In the genomic region with DNA sequence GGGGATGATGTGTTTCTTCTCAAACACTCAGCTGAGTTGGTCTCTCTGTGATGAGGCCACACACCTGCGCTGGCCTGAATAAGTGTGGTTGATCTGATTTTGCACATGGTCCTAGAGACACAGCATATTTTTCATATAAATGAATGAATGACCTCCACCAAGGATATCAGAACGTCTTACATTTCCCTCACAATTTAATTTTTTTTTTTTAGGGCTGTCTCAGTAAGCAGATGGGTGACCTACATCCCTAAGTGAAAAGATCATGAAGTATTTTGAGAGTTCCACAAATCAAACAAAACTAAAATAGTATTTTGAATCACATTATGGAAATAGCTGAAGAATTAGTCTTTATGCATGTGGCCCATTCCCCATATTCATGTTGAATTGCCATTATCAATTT, we compare ENCODE assay signal across 23 cellular contexts.
"Had no signal": no experiment of that assay in that cellular context is flagged by ENCODE, and none has a peak within 500 bp of the region (broad histone marks: within the 10 kb centered on the region; RNA-seq: fewer than 3 reads in every experiment).

No MANE protein-coding gene starts in this region.

- H3K4me3 ChIP-seq: colonic mucosa, coronary artery, dorsolateral prefrontal cortex, esophagus muscularis mucosa, esophagus squamous epithelium, gastrocnemius medialis, gastroesophageal sphincter, heart left ventricle, heart right ventricle had no signal

- H3K27ac ChIP-seq: colonic mucosa, coronary artery, dorsolateral prefrontal cortex, epithelial cell of prostate, esophagus muscularis mucosa, esophagus squamous epithelium, foreskin keratinocyte, gastrocnemius medialis, gastroesophageal sphincter, heart left ventricle, heart right ventricle had no signal

- DNase-seq: colonic mucosa; cortex of kidney; dermis blood vessel endothelial cell; dorsolateral prefrontal cortex; effector CD4-positive, alpha-beta T cell; effector CD8-positive, alpha-beta T cell; effector memory CD4-positive, alpha-beta T cell; effector memory CD8-positive, alpha-beta T cell; endodermal cell; erythroblast; esophagus squamous epithelium; foreskin fibroblast; foreskin melanocyte; gastrocnemius medialis; glutamatergic neuron; head of caudate nucleus; heart left ventricle; heart right ventricle had no signal

- H3K4me1 ChIP-seq: colonic mucosa, esophagus muscularis mucosa, esophagus squamous epithelium, foreskin keratinocyte, gastrocnemius medialis, gastroesophageal sphincter, heart left ventricle, heart right ventricle had no signal

- H3K36me3 ChIP-seq: colonic mucosa, esophagus muscularis mucosa, esophagus squamous epithelium, gastrocnemius medialis, gastroesophageal sphincter, heart left ventricle, heart right ventricle had no signal

- H3K9me3 ChIP-seq: colonic mucosa, esophagus squamous epithelium, gastrocnemius medialis had no signal
